8 cellular contexts compared by ENCODE assay signal in the genomic region with DNA sequence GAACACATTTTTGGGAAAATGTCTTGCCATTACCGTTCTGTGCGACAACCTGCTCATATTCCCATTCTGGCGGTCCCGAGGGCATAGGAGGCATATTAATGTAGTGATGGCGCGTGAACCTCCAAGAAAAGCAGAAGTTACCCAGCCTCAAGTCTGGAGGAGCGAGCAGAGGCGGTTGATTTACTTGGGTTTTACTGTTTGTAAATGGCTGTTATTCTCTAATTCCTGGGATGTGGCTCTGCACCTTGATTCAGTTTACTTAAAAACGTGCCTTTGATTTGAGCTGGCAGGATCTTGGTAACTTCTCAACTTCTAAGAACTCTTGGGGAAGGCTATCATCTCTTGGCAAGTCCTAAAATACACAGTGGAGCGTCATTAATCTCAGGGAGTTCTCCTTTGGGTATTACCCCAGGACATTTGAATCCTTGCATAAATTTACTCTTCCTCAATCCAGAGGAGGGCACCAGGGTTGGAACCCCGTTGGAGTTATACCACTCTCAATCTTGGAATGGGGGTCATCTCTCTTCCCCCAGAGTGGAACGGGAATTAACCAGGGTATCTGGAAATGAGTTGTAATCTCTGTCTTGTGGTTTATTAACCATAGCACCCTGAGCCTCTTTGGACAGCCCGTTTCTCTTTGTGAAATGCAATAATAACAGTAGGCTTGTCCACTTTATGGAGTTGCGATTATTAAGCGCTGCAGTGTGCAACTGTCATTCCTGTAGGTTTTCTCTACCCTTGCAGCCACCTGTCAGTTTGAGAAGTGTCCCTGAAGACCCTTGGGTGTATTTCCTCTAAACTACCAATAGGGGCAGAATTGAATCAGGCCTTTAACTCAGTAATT. TPM values are rescaled to one million over a fixed set of nuclear protein-coding genes. Genes with fewer than 3 reads are reported as not detected.
A peak's percentile ranks its signal among the peaks of the same experiment; 100 is the strongest.
DNase-seq lines count a peak whose midpoint lies in the region; ATAC-seq and TF ChIP-seq lines count a peak whose summit lies in the region.

No MANE protein-coding gene starts in this region.

- no peak overlapping the region for H3K9ac ChIP-seq in HUES48 (ENCODE audit: low read depth, low read length)

- 10 to 19% methylated on average over 15 of the region's 15 CpGs for WGBS in lung, 2 donors
- WGBS in urinary bladder = 13% methylated on average over 15 of the region's 15 CpGs

- no peaks in the 10 kb centered on the region for H3K9me3 ChIP-seq in HUES48 (ENCODE audit: control insufficient read depth, insufficient read depth, low read length)
- no peaks in the 10 kb centered on the region for H3K9me3 ChIP-seq in lung (ENCODE audit: control insufficient read depth in 2 of 2, insufficient read depth in 1 of 2, low read length in 1 of 2)

- H3K4me3 ChIP-seq in GM12864 (ENCODE audit: low read depth, low read length) = peak overlapping the region; percentile 66
- H3K4me3 ChIP-seq in HUES48 (ENCODE audit: low read depth, low read length) = peak overlapping the region; percentile 96
- peak overlapping the region; percentile 12 for H3K4me3 ChIP-seq in lung
- H3K4me3 ChIP-seq in urinary bladder (ENCODE audit: low read depth, low read length) = peak overlapping the region; percentile 46

- H3K4me1 ChIP-seq in HUES48 (ENCODE audit: control insufficient read depth, insufficient read depth, low read length) (peaks cover 24% of the 10 kb centered on the region), lung (ENCODE audit: control insufficient read depth in 2 of 2, insufficient read depth in 2 of 2, low read length in 2 of 2) (peaks cover 0 to 4% of the 10 kb centered on the region in 2 donors), urinary bladder (ENCODE audit: insufficient read depth) (no peaks in the 10 kb centered on the region)

- TF ChIP-seq CTCF in AG09319 (IDR thresholded peaks at IDR 0.05; ENCODE audit: low read depth, low read length) (peak; percentile 60), GM12864 (IDR thresholded peaks at IDR 0.05; ENCODE audit: low read depth, low read length, missing control alignments) (peak; percentile 75), lung (IDR thresholded peaks at IDR 0.05; ENCODE audit: control extremely low read depth, extremely low read depth) (peak; percentile 30)

- ATAC-seq in lung (ENCODE audit: insufficient read depth, low FRiP score) = no peak
- no peak for ATAC-seq in GM21360 (IDR thresholded peaks at IDR 0.05; ENCODE audit: unreplicated experiment)

- DNase-seq in AG09319 (ENCODE audit: extremely low read depth, low read depth) (no peak), GM12864 (ENCODE audit: low read depth) (no peak), OCI-M1 (lab: John Stamatoyannopoulos, UW) (peak; percentile 72), cerebellar cortex (ENCODE audit: low spot score) (peak; percentile 64), lung (ENCODE audit: low spot score) (no peak)

- H3K36me3 ChIP-seq in HUES48 (ENCODE audit: control insufficient read depth, insufficient read depth, low read length) = no peaks in the 10 kb centered on the region
- no peaks in the 10 kb centered on the region for H3K36me3 ChIP-seq in lung (ENCODE audit: control insufficient read depth in 2 of 2, insufficient read depth in 2 of 2, low read length in 2 of 2)
- H3K36me3 ChIP-seq in urinary bladder (ENCODE audit: insufficient read depth) = no peaks in the 10 kb centered on the region

- H3K27me3 ChIP-seq in HUES48 (ENCODE audit: control insufficient read depth, insufficient read depth, low read length) = no peaks in the 10 kb centered on the region
- no peaks in the 10 kb centered on the region for H3K27me3 ChIP-seq in lung (ENCODE audit: control insufficient read depth, insufficient read depth)

- H3K27ac ChIP-seq in HUES48 (ENCODE audit: low read depth, low read length) (peak overlapping the region; percentile 97), lung (ENCODE audit: low read depth in 1 of 2, low read length in 1 of 2) (peak overlapping the region; percentile 34 to 37), urinary bladder (ENCODE audit: low read depth) (no peak overlapping the region)

RNA-seq across cellular contexts. Expression of a gene that starts 2.1 kb away (rescaled TPM):
- total RNA-seq in lung (10 to 100 TPM; 13.6 to 43.1 TPM), urinary bladder (9.7 TPM)
- polyA plus RNA-seq in lung (10 to 100 TPM; 18.9 to 22.6 TPM), urinary bladder (8.2 TPM)

Comparison
In these comparisons a context has a peak if more than half of its experiments do, and no peak if none do; other contexts are left out.
1. DNase-seq: peak in OCI-M1 (single experiment) and cerebellar cortex (single experiment); none in AG09319 (single experiment), GM12864 (single experiment) and lung (single experiment).
2. H3K4me3 ChIP-seq: peak in every context shown above with its lines; median percentile 96 in HUES48; 66 in GM12864; 46 in urinary bladder; 12 in lung.
3. Peak in every context shown above with its lines, with median percentiles within 50 percentile points of each other: CTCF ChIP-seq.